Comparison of ENCODE assay signal across 8 cellular contexts in genomic region chr9:120583958-120584369, GRCh38. TPM values are rescaled to one million over a fixed set of nuclear protein-coding genes. Genes with fewer than 3 reads are reported as not detected.
A peak's percentile ranks its signal among the peaks of the same experiment; 100 is the strongest.
DNase-seq lines count a peak whose midpoint lies in the region; ATAC-seq and TF ChIP-seq lines count a peak whose summit lies in the region.

No MANE protein-coding gene starts in this region.

- H3K4me2 ChIP-seq in neural progenitor cell: no peak overlapping the region

- H3K27ac ChIP-seq in epithelial cell of prostate: no peak overlapping the region
- H3K27ac ChIP-seq in neural progenitor cell: no peak overlapping the region
- peak overlapping the region in 2 of 4 donors; percentile 25 to 58 for H3K27ac ChIP-seq in sigmoid colon

- H3K9ac ChIP-seq in neural progenitor cell: no peak overlapping the region

- peak; percentile 41 for DNase-seq in D341Med (ENCODE audit: low spot score)
- DNase-seq in GM20000 (ENCODE audit: low spot score): peak; percentile 28
- peak; percentile 99 for DNase-seq in M059J (ENCODE audit: low read depth)
- DNase-seq in epithelial cell of prostate (ENCODE audit: low read depth, low spot score): peak; percentile 24
- no peak for DNase-seq in neural progenitor cell (ENCODE audit: low spot score)
- DNase-seq in sigmoid colon: no peak

- H3K4me3 ChIP-seq in neural progenitor cell (no peak overlapping the region), sigmoid colon (no peak overlapping the region)

- H3K36me3 ChIP-seq in neural progenitor cell (no peaks in the 10 kb centered on the region), sigmoid colon (no peaks in the 10 kb centered on the region)

- H3F3A ChIP-seq in neural progenitor cell (ENCODE audit: low read depth): no peaks in the 10 kb centered on the region

- peak; percentile 48 for ATAC-seq in SK-N-SH treated with all-trans-retinoic acid at 6 μM for 48 hours
- no peak for ATAC-seq in HG03045 (IDR thresholded peaks at IDR 0.05; ENCODE audit: unreplicated experiment)

- no peaks in the 10 kb centered on the region for H3K9me3 ChIP-seq in neural progenitor cell (ENCODE audit: low read depth)
- no peaks in the 10 kb centered on the region for H3K9me3 ChIP-seq in sigmoid colon

- H4K20me1 ChIP-seq in neural progenitor cell (ENCODE audit: low read depth): peaks cover 3% of the 10 kb centered on the region

- no peak overlapping the region for H2AFZ ChIP-seq in neural progenitor cell (replicated peaks)

- H3K79me2 ChIP-seq in neural progenitor cell (ENCODE audit: low read depth): peaks cover 9% of the 10 kb centered on the region

- no peak for TF ChIP-seq CTCF in GM20000 (IDR thresholded peaks at IDR 0.05; ENCODE audit: extremely low read depth, missing control alignments)
- TF ChIP-seq CTCF in neural progenitor cell (IDR thresholded peaks at IDR 0.05): no peak
- TF ChIP-seq CTCF in sigmoid colon (IDR thresholded peaks at IDR 0.05): no peak

- H3K4me3 Mint-ChIP-seq in neural progenitor cell: peak overlapping the region; percentile 13

- no peaks in the 10 kb centered on the region for H3K36me3 Mint-ChIP-seq in neural progenitor cell

- TF ChIP-seq EP300 in sigmoid colon (IDR thresholded peaks at IDR 0.05): no peak

- intact Hi-C loops in sigmoid colon (cut with DNase I): no loop called here

- peaks cover 3% of the 10 kb centered on the region for H3K4me1 ChIP-seq in neural progenitor cell
- H3K4me1 ChIP-seq in sigmoid colon: peaks cover 0 to 13% (median 6%) of the 10 kb centered on the region in 4 donors

- WGBS in sigmoid colon, 2 donors: 53 to 57% methylated on average over 3 of the region's 3 CpGs

- H3K27me3 ChIP-seq in neural progenitor cell (no peaks in the 10 kb centered on the region), sigmoid colon (no peaks in the 10 kb centered on the region)

- H3K4me1 Mint-ChIP-seq in neural progenitor cell: peaks cover 37% of the 10 kb centered on the region

- H3K9me3 Mint-ChIP-seq in neural progenitor cell: no peaks in the 10 kb centered on the region

- no peak for TF ChIP-seq POLR2A in sigmoid colon (IDR thresholded peaks at IDR 0.05)

- no peaks in the 10 kb centered on the region for H3K27me3 Mint-ChIP-seq in neural progenitor cell (ENCODE audit: insufficient read depth, low read depth)

- H3K27ac Mint-ChIP-seq in neural progenitor cell: peak overlapping the region; percentile 94

TF ChIP-seq in SK-N-SH treated with all-trans-retinoic acid at 6 μM for 48 hours, 23 proteins besides CTCF, POLR2A, EP300 and RAD21:
- no peak for TF ChIP-seq TOX (CRISPR knock-in tag; IDR thresholded peaks at IDR 0.05; ENCODE audit: borderline replicate concordance)
- TF ChIP-seq ISL1 (CRISPR knock-in tag; IDR thresholded peaks at IDR 0.05): no peak
- no peak for TF ChIP-seq CSDC2 (CRISPR knock-in tag; IDR thresholded peaks at IDR 0.05)
- TF ChIP-seq ZNF8 (CRISPR knock-in tag; IDR thresholded peaks at IDR 0.05): 0 out of 2 replicates have a peak, but pooled peaks have one; percentile 4
- no peak for TF ChIP-seq RARB (CRISPR knock-in tag; IDR thresholded peaks at IDR 0.05)
- TF ChIP-seq ZNF70 (CRISPR knock-in tag; IDR thresholded peaks at IDR 0.05): no peak
- TF ChIP-seq BACH2 (CRISPR knock-in tag; IDR thresholded peaks at IDR 0.05; ENCODE audit: borderline replicate concordance): no peak
- no peak for TF ChIP-seq POU6F1 (CRISPR knock-in tag; IDR thresholded peaks at IDR 0.05; ENCODE audit: borderline replicate concordance, low read depth)

RNA-seq across cellular contexts. Expression of gene CDK5RAP2, which starts 4.0 kb away (rescaled TPM):
- 21.7 and 32.6 TPM in 2 replicates for total RNA-seq in M059J (2014; rRNA removed; shearing (Covaris generic))
- 62.5 and 72.6 TPM in 2 replicates for total RNA-seq in neural progenitor cell (ENCODE audit: low replicate concordance)
- 10 to 100 TPM; 41.0 to 57.8 (median 49.7) TPM for total RNA-seq in sigmoid colon
- polyA plus RNA-seq in sigmoid colon: 10 to 100 TPM; 10.6 to 25.3 (median 11.4) TPM

Comparison
In these comparisons a context has a peak if more than half of its experiments do, and no peak if none do; other contexts are left out.
1. DNase-seq: peak in D341Med (single experiment), GM20000 (single experiment), M059J (single experiment) and epithelial cell of prostate (single experiment); none in neural progenitor cell (single experiment) and sigmoid colon (single experiment).